In genomic region chr1:108190001-108190634, GRCh38 we compare ENCODE assay signal across 16 cellular contexts. TPM values are rescaled to one million over a fixed set of nuclear protein-coding genes. Genes with fewer than 3 reads are reported as not detected.
"Had no signal": no experiment of that assay in that cellular context is flagged by ENCODE, and none has a peak within 500 bp of the region (broad histone marks: within the 10 kb centered on the region; RNA-seq: fewer than 3 reads in every experiment).

No MANE protein-coding gene starts in this region.

- DNase-seq: activated CD4-positive, alpha-beta T cell treated with anti-CD3 and anti-CD28 coated beads, Interleukin-2, amount 50 U/mL, for 4 hours; activated effector memory CD4-positive, alpha-beta T cell treated with Interleukin-2 at 50 U/mL for 16 hours; activated T-cell treated with anti-CD3 and anti-CD28 coated beads, Interleukin-2, amount 50 U/mL, for 1 hour; amniotic stem cell; body of pancreas; lower lobe of right lung; mucosa of descending colon; naive thymus-derived CD8-positive, alpha-beta T cell; T-helper 2 cell; transverse colon had no signal

- H3K9me3 ChIP-seq: body of pancreas, lower lobe of right lung, transverse colon had no signal

- H3K27me3 ChIP-seq: body of pancreas, transverse colon had no signal

- ATAC-seq: activated CD4-positive, CD25-positive, alpha-beta regulatory T cell treated with anti-CD3 and anti-CD28 coated beads, Interleukin-2, amount 50 U/mL, for 24 hours; body of pancreas; mucosa of descending colon; naive thymus-derived CD8-positive, alpha-beta T cell; stimulated activated effector memory CD8-positive, alpha-beta T cell treated with anti-CD3 and anti-CD28 coated beads, Interleukin-12 subunit alpha, Interleukin-12 subunit beta, amount 100 ng/mL, for 72 hours had no signal

- H3K4me1 ChIP-seq: body of pancreas, lower lobe of right lung, transverse colon had no signal

- H3K27ac Mint-ChIP-seq: activated naive CD4-positive, alpha-beta T cell treated with anti-CD3 and anti-CD28 coated beads, Interleukin-2, amount 50 U/mL, for 72 hours; dendritic cell treated with granulocyte-macrophage colony-stimulating factor and Interleukin-4, amounts not matched to agents 40 ng/mL and 50 ng/mL, for 4 days; naive thymus-derived CD8-positive, alpha-beta T cell; stimulated activated effector memory CD8-positive, alpha-beta T cell treated with anti-CD3 and anti-CD28 coated beads, Interleukin-12 subunit alpha, Interleukin-12 subunit beta, amount 100 ng/mL, for 72 hours had no signal

- H3K4me3 Mint-ChIP-seq: dendritic cell treated with granulocyte-macrophage colony-stimulating factor and Interleukin-4, amounts not matched to agents 40 ng/mL and 50 ng/mL, for 4 days; naive thymus-derived CD8-positive, alpha-beta T cell; stimulated activated effector memory CD8-positive, alpha-beta T cell treated with anti-CD3 and anti-CD28 coated beads, Interleukin-12 subunit alpha, Interleukin-12 subunit beta, amount 100 ng/mL, for 72 hours had no signal

- H3K4me3 ChIP-seq: body of pancreas, lower lobe of right lung, mucosa of descending colon, smooth muscle cell, transverse colon had no signal

- H3K27ac ChIP-seq: body of pancreas, lower lobe of right lung, transverse colon had no signal

- H3K27me3 Mint-ChIP-seq: dendritic cell treated with granulocyte-macrophage colony-stimulating factor and Interleukin-4, amounts not matched to agents 40 ng/mL and 50 ng/mL, for 4 days; naive thymus-derived CD8-positive, alpha-beta T cell had no signal

RNA-seq across cellular contexts. Expression of gene NBPF4, which starts 53.8 kb away (rescaled TPM):
- total RNA-seq: activated naive CD4-positive, alpha-beta T cell treated with anti-CD3 and anti-CD28 coated beads, Interleukin-2, amount 50 U/mL, for 72 hours; body of pancreas; lower lobe of right lung; naive thymus-derived CD8-positive, alpha-beta T cell; smooth muscle cell; subcutaneous adipose tissue had no signal
